In the genomic region with DNA sequence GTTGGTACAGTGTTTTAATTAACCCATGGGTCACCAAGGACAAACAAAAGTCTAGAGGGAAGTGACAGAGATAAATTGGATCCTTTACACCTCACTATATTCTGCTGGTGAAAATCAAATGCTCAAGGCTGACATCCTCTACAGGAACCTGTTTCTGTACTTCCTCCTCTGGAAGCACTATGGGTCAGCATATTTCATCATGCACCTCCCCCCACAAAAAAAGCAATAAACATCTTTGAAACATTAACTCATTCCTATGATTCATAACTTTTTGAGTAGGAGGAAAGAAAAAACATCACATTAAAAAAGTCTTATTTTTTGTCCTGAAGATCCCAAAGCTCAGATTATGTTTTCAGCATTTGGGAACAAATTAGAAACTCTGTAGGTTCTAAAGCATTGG, we compare ENCODE assay signal across 1 cellular context.
TF ChIP-seq lines count a peak whose summit lies in the region.

No MANE protein-coding gene starts in this region.

TF ChIP-seq in GM23338, 12 proteins besides CTCF, POLR2A, EP300 and RAD21 (continued from another document):
- TF ChIP-seq, protein P1, sequence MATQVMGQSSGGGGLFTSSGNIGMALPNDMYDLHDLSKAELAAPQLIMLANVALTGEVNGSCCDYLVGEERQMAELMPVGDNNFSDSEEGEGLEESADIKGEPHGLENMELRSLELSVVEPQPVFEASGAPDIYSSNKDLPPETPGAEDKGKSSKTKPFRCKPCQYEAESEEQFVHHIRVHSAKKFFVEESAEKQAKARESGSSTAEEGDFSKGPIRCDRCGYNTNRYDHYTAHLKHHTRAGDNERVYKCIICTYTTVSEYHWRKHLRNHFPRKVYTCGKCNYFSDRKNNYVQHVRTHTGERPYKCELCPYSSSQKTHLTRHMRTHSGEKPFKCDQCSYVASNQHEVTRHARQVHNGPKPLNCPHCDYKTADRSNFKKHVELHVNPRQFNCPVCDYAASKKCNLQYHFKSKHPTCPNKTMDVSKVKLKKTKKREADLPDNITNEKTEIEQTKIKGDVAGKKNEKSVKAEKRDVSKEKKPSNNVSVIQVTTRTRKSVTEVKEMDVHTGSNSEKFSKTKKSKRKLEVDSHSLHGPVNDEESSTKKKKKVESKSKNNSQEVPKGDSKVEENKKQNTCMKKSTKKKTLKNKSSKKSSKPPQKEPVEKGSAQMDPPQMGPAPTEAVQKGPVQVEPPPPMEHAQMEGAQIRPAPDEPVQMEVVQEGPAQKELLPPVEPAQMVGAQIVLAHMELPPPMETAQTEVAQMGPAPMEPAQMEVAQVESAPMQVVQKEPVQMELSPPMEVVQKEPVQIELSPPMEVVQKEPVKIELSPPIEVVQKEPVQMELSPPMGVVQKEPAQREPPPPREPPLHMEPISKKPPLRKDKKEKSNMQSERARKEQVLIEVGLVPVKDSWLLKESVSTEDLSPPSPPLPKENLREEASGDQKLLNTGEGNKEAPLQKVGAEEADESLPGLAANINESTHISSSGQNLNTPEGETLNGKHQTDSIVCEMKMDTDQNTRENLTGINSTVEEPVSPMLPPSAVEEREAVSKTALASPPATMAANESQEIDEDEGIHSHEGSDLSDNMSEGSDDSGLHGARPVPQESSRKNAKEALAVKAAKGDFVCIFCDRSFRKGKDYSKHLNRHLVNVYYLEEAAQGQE (IDR thresholded peaks at IDR 0.05; ENCODE audit: unreplicated experiment): no peak
- TF ChIP-seq EZH2phosphoT487 (IDR thresholded peaks at IDR 0.05; ENCODE audit: unreplicated experiment) (no peak), EZH2 (IDR thresholded peaks at IDR 0.05; ENCODE audit: low read depth, unreplicated experiment) (no peak), POLR2AphosphoS5 (IDR thresholded peaks at IDR 0.05; ENCODE audit: low read depth) (no peak), ZNF331 (CRISPR knock-in tag; IDR thresholded peaks at IDR 0.05; ENCODE audit: low read depth) (no peak), NANOG (IDR thresholded peaks at IDR 0.05; ENCODE audit: borderline replicate concordance) (no peak)
- TF ChIP-seq, protein P2, sequence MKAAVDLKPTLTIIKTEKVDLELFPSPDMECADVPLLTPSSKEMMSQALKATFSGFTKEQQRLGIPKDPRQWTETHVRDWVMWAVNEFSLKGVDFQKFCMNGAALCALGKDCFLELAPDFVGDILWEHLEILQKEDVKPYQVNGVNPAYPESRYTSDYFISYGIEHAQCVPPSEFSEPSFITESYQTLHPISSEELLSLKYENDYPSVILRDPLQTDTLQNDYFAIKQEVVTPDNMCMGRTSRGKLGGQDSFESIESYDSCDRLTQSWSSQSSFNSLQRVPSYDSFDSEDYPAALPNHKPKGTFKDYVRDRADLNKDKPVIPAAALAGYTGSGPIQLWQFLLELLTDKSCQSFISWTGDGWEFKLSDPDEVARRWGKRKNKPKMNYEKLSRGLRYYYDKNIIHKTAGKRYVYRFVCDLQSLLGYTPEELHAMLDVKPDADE (IDR thresholded peaks at IDR 0.05): no peak
TF ChIP-seq in GM23338: peak in this region for 0.
